1 cellular context compared by ENCODE assay signal in the genomic region with DNA sequence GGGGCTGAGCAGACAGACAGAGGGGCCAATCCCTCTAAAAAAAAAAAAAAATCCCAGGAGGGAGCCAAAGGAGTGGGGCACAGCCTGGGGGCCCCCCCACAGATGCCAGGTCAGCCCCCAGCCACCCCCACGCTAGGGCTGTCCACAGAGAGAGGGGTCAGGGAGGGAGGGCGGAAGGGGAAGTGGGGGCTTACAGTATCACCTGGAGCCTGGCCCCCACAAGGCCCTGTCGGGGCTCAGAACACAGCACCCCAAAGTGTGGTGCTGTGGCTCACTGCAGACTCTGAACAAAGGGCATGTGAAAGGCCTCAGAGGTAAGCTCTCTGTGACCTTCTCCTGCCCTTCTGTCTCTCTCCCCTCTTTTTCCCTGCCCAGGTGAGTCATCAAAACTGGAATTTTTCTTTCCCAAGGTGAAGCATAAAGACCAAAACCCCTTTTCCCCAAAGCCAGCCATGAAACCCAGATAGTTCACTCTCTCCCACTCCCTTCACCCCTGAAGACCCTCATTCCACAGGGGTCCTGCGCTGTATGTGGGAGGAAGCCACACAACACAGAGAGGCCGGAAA.
TF ChIP-seq lines count a peak whose summit lies in the region.

No MANE protein-coding gene starts in this region.

TF ChIP-seq in GM23338, 12 proteins besides CTCF, POLR2A, EP300 and RAD21 (continued from another document):
- TF ChIP-seq EZH2 (IDR thresholded peaks at IDR 0.05; ENCODE audit: low read depth, unreplicated experiment) (no peak), CREB1 (CRISPR knock-in tag; IDR thresholded peaks at IDR 0.05; ENCODE audit: low read depth) (no peak), JUNB (IDR thresholded peaks at IDR 0.05; ENCODE audit: unreplicated experiment) (no peak)
- TF ChIP-seq, protein P1, sequence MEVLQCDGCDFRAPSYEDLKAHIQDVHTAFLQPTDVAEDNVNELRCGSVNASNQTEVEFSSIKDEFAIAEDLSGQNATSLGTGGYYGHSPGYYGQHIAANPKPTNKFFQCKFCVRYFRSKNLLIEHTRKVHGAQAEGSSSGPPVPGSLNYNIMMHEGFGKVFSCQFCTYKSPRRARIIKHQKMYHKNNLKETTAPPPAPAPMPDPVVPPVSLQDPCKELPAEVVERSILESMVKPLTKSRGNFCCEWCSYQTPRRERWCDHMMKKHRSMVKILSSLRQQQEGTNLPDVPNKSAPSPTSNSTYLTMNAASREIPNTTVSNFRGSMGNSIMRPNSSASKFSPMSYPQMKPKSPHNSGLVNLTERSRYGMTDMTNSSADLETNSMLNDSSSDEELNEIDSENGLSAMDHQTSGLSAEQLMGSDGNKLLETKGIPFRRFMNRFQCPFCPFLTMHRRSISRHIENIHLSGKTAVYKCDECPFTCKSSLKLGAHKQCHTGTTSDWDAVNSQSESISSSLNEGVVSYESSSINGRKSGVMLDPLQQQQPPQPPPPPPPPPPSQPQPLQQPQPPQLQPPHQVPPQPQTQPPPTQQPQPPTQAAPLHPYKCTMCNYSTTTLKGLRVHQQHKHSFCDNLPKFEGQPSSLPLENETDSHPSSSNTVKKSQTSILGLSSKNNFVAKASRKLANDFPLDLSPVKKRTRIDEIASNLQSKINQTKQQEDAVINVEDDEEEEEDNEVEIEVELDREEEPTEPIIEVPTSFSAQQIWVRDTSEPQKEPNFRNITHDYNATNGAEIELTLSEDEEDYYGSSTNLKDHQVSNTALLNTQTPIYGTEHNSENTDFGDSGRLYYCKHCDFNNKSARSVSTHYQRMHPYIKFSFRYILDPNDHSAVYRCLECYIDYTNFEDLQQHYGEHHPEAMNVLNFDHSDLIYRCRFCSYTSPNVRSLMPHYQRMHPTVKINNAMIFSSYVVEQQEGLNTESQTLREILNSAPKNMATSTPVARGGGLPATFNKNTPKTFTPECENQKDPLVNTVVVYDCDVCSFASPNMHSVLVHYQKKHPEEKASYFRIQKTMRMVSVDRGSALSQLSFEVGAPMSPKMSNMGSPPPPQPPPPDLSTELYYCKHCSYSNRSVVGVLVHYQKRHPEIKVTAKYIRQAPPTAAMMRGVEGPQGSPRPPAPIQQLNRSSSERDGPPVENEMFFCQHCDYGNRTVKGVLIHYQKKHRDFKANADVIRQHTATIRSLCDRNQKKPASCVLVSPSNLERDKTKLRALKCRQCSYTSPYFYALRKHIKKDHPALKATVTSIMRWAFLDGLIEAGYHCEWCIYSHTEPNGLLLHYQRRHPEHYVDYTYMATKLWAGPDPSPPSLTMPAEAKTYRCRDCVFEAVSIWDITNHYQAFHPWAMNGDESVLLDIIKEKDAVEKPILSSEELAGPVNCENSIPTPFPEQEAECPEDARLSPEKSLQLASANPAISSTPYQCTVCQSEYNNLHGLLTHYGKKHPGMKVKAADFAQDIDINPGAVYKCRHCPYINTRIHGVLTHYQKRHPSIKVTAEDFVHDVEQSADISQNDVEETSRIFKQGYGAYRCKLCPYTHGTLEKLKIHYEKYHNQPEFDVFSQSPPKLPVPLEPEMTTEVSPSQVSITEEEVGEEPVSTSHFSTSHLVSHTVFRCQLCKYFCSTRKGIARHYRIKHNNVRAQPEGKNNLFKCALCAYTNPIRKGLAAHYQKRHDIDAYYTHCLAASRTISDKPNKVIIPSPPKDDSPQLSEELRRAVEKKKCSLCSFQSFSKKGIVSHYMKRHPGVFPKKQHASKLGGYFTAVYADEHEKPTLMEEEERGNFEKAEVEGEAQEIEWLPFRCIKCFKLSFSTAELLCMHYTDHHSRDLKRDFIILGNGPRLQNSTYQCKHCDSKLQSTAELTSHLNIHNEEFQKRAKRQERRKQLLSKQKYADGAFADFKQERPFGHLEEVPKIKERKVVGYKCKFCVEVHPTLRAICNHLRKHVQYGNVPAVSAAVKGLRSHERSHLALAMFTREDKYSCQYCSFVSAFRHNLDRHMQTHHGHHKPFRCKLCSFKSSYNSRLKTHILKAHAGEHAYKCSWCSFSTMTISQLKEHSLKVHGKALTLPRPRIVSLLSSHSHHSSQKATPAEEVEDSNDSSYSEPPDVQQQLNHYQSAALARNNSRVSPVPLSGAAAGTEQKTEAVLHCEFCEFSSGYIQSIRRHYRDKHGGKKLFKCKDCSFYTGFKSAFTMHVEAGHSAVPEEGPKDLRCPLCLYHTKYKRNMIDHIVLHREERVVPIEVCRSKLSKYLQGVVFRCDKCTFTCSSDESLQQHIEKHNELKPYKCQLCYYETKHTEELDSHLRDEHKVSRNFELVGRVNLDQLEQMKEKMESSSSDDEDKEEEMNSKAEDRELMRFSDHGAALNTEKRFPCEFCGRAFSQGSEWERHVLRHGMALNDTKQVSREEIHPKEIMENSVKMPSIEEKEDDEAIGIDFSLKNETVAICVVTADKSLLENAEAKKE (CRISPR knock-in tag; IDR thresholded peaks at IDR 0.05), result no peak
